1 cellular context compared by ENCODE assay signal in the genomic region with DNA sequence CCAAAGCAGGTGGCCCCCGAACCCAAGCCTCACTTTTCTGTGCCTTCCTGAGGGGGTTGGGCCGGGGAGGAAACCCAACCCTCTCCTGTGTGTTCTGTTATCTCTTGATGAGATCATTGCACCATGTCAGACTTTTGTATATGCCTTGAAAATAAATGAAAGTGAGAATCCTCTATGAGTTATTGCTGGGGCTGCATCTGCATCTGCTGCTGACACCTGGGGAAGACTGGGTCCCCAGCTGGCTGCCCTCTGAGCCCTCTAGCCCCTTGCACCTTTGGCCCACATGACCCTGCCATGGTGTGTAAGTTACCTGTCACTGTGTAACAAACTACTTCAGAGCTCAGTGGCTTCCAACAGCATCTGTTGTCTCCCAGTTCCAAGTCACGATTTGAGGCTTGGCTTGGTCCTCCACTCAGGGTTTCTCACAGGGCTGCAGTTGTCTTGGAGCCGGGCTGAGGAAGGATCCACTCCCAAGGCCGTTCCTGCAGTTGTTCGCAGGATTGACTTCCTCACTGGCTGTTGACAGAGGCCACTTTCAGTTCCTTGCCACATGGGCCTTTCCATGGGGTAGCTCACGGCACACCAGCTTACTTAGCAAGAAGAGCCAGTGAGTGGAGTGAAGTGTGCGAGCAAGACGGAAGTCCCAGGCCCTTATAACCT.
TF ChIP-seq lines count a peak whose summit lies in the region.

No MANE protein-coding gene starts in this region.

TF ChIP-seq in HepG2, 621 proteins besides CTCF, POLR2A, EP300 and RAD21:
- TF ChIP-seq SMAD3 (CRISPR knock-in tag; IDR thresholded peaks at IDR 0.05) (no peak), ZNF564 (CRISPR knock-in tag; IDR thresholded peaks at IDR 0.05) (no peak), ZNF446 (CRISPR knock-in tag; IDR thresholded peaks at IDR 0.05) (no peak)
- TF ChIP-seq, protein P1, sequence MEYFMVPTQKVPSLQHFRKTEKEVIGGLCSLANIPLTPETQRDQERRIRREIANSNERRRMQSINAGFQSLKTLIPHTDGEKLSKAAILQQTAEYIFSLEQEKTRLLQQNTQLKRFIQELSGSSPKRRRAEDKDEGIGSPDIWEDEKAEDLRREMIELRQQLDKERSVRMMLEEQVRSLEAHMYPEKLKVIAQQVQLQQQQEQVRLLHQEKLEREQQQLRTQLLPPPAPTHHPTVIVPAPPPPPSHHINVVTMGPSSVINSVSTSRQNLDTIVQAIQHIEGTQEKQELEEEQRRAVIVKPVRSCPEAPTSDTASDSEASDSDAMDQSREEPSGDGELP (IDR thresholded peaks at IDR 0.05; ENCODE audit: borderline replicate concordance, low read depth): no peak
- TF ChIP-seq, protein P2, sequence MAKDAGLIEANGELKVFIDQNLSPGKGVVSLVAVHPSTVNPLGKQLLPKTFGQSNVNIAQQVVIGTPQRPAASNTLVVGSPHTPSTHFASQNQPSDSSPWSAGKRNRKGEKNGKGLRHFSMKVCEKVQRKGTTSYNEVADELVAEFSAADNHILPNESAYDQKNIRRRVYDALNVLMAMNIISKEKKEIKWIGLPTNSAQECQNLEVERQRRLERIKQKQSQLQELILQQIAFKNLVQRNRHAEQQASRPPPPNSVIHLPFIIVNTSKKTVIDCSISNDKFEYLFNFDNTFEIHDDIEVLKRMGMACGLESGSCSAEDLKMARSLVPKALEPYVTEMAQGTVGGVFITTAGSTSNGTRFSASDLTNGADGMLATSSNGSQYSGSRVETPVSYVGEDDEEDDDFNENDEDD (CRISPR knock-in tag; IDR thresholded peaks at IDR 0.05; ENCODE audit: borderline replicate concordance): no peak
